Comparison of ENCODE assay signal across 22 cellular contexts in genomic region chr1:55522353-55522903, GRCh38.
"Had no signal": no experiment of that assay in that cellular context is flagged by ENCODE, and none has a peak within 500 bp of the region (broad histone marks: within the 10 kb centered on the region; RNA-seq: fewer than 3 reads in every experiment).

No MANE protein-coding gene starts in this region.

- H2AFZ ChIP-seq: parathyroid adenoma had no signal

- DNase-seq: activated CD4-positive, alpha-beta T cell treated with anti-CD3 and anti-CD28 coated beads for 36 hours; activated CD4-positive, CD25-positive, alpha-beta regulatory T cell; activated CD8-positive, alpha-beta memory T cell treated with anti-CD3 and anti-CD28 coated beads for 24 hours; activated effector memory CD4-positive, alpha-beta T cell treated with Interleukin-2 at 50 U/mL for 16 hours; activated naive CD4-positive, alpha-beta T cell treated with anti-CD3 and anti-CD28 coated beads for 36 hours; activated naive CD8-positive, alpha-beta T cell treated with anti-CD3 and anti-CD28 coated beads, Interleukin-2, amount 10 ng/mL, durations not matched to agents 7 days and 5 days; brain microvascular endothelial cell; central memory CD4-positive, alpha-beta T cell; endodermal cell; foreskin fibroblast; heart right ventricle; left lung; naive B cell; nephron progenitor cell; nucleus accumbens; stimulated activated CD4-positive, alpha-beta T cell treated with anti-CD3 and anti-CD28 coated beads, Interleukin-2, amount 100 ng/mL, for 48 hours; stimulated activated naive CD4-positive, alpha-beta T cell treated with Interleukin-2 at 50 U/mL for 16 hours; T-helper 1 cell; transverse colon had no signal

- H3K4me1 ChIP-seq: heart right ventricle, left lung, parathyroid adenoma had no signal

- H3K9me3 ChIP-seq: heart right ventricle, left lung, transverse colon had no signal

- H3K4me3 ChIP-seq: heart right ventricle, left lung, transverse colon had no signal

- ATAC-seq: activated CD4-positive, alpha-beta T cell treated with anti-CD3 and anti-CD28 coated beads for 36 hours; esophagus mucosa; left lung; right cardiac atrium had no signal

- H3K27ac ChIP-seq: brain microvascular endothelial cell, heart right ventricle, left lung, parathyroid adenoma had no signal

- H3K36me3 ChIP-seq: brain microvascular endothelial cell, heart right ventricle, left lung, transverse colon had no signal

- H3K27me3 ChIP-seq: brain microvascular endothelial cell, heart right ventricle, left lung, transverse colon had no signal

- H3K9ac ChIP-seq: parathyroid adenoma had no signal
